ENCODE assay signal across 8 cellular contexts in genomic region chr12:57006809-57007475, GRCh38. TPM values are rescaled to one million over a fixed set of nuclear protein-coding genes. Genes with fewer than 3 reads are reported as not detected.
DNase-seq lines count a peak whose midpoint lies in the region; ATAC-seq and TF ChIP-seq lines count a peak whose summit lies in the region.

No MANE protein-coding gene starts in this region.

- H3K36me3 Mint-ChIP-seq in activated naive CD4-positive, alpha-beta T cell treated with anti-CD3 and anti-CD28 coated beads, Interleukin-2, amount 50 U/mL, for 72 hours, result peaks cover 21 to 22% of the 10 kb centered on the region in 2 donors

- H3K27me3 ChIP-seq in lower lobe of right lung (ENCODE audit: low read depth) (no peaks in the 10 kb centered on the region), upper lobe of left lung (no peaks in the 10 kb centered on the region)

- H3K9me3 ChIP-seq in lower lobe of right lung (no peaks in the 10 kb centered on the region), upper lobe of left lung (no peaks in the 10 kb centered on the region)

- H3K4me1 ChIP-seq in lower lobe of right lung, result peaks cover 21% of the 10 kb centered on the region
- H3K4me1 ChIP-seq in upper lobe of left lung, result peaks cover 16 to 35% (median 23%) of the 10 kb centered on the region in 4 donors

- H3K9me3 Mint-ChIP-seq in activated naive CD4-positive, alpha-beta T cell treated with anti-CD3 and anti-CD28 coated beads, Interleukin-2, amount 50 U/mL, for 72 hours, result no peaks in the 10 kb centered on the region

- peak overlapping the region; percentile 73 to 77 for H3K27ac Mint-ChIP-seq in activated naive CD4-positive, alpha-beta T cell treated with anti-CD3 and anti-CD28 coated beads, Interleukin-2, amount 50 U/mL, for 72 hours

- H3K36me3 ChIP-seq in lower lobe of right lung (peaks cover 28% of the 10 kb centered on the region), upper lobe of left lung (peaks cover 18 to 26% (median 25%) of the 10 kb centered on the region in 4 donors)

- intact Hi-C loops in Right ventricle myocardium superior (cut with DNase I), result no loop called here
- intact Hi-C loops in Right ventricle myocardium inferior (cut with DNase I), result loop anchor here (5.0 kb wide), 1 partner anchor 105 kb away; the partner anchor contains the start of gene STAT6
- intact Hi-C loops in lower lobe of right lung (cut with DNase I), result no loop called here

- no peak for TF ChIP-seq POLR2A in upper lobe of left lung (IDR thresholded peaks at IDR 0.05)

- H3K4me3 ChIP-seq in lower lobe of right lung (peak overlapping the region; percentile 75), upper lobe of left lung (peak overlapping the region in 3 of 4 donors; percentile 86 to 98 (median 96))

- TF ChIP-seq CTCF in lower lobe of right lung (IDR thresholded peaks at IDR 0.05) (no peak), upper lobe of left lung (IDR thresholded peaks at IDR 0.05) (peak in 1 of 6 experiments; percentile 9)

- WGBS in upper lobe of left lung, 2 donors, result 49 to 52% methylated on average over 10 of the region's 10 CpGs

- ATAC-seq in Right ventricle myocardium superior (ENCODE audit: poor library complexity) (peak; percentile 4), Right ventricle myocardium inferior (no peak), lower lobe of right lung (no peak), upper lobe of left lung (ENCODE audit: low FRiP score in 2 of 2) (no peak), GM18868 (IDR thresholded peaks at IDR 0.05; ENCODE audit: unreplicated experiment) (no peak)
- ATAC-seq in activated naive CD4-positive, alpha-beta T cell treated with anti-CD3 and anti-CD28 coated beads, Interleukin-2, amount 50 U/mL, for 72 hours, result peak in 1 of 2 donors; percentile 4

- H3K27ac ChIP-seq in lower lobe of right lung, result peak overlapping the region; percentile 39
- H3K27ac ChIP-seq in upper lobe of left lung, result peak overlapping the region; percentile 4 to 92 (median 22)

- DNase-seq in Right ventricle myocardium superior (no peak), Right ventricle myocardium inferior (ENCODE audit: missing footprints) (no peak), lower lobe of right lung (no peak), upper lobe of left lung (no peak), hippocampal formation (lab: John Stamatoyannopoulos, UW) (no peak), OCI-M1 (lab: John Stamatoyannopoulos, UW) (no peak)
- no peak for DNase-seq in activated naive CD4-positive, alpha-beta T cell treated with anti-CD3 and anti-CD28 coated beads, Interleukin-2, amount 50 U/mL, for 72 hours (ENCODE audit: low spot score in 2 of 2)

- TF ChIP-seq EP300 in upper lobe of left lung (IDR thresholded peaks at IDR 0.05), result no peak

RNA-seq across cellular contexts. Expression of gene ZBTB39, which starts 0.6 kb away (rescaled TPM):
- total RNA-seq in Right ventricle myocardium superior (3.0 TPM), Right ventricle myocardium inferior (3.3 TPM), lower lobe of right lung (6.8 TPM), upper lobe of left lung (1 to 10 TPM; 3.2 to 9.4 (median 6.2) TPM)
- 1 to 10 TPM; 5.1 to 6.1 TPM for total RNA-seq in activated naive CD4-positive, alpha-beta T cell treated with anti-CD3 and anti-CD28 coated beads, Interleukin-2, amount 50 U/mL, for 72 hours

RNA-seq across cellular contexts. Expression of gene TAC3, which starts 9.4 kb away (rescaled TPM):
- not detected for total RNA-seq in Right ventricle myocardium superior
- not detected for total RNA-seq in Right ventricle myocardium inferior
- 1 to 10 TPM in 1 of 2 donors, under 1 TPM in 1; 0.50 to 1.7 TPM for total RNA-seq in activated naive CD4-positive, alpha-beta T cell treated with anti-CD3 and anti-CD28 coated beads, Interleukin-2, amount 50 U/mL, for 72 hours
- total RNA-seq in lower lobe of right lung, result not detected
- not detected for total RNA-seq in upper lobe of left lung

RNA-seq across cellular contexts. Expression of gene MYO1A, which starts 43.0 kb away (rescaled TPM):
- total RNA-seq in Right ventricle myocardium superior (0.08 TPM), Right ventricle myocardium inferior (not detected), lower lobe of right lung (2.9 TPM), upper lobe of left lung (1 to 10 TPM in 2 of 6 donors, under 1 TPM in 3, not detected in 1; under 0.01 to 6.2 (median 0.67) TPM)
- 1 to 10 TPM; 3.3 to 4.7 TPM for total RNA-seq in activated naive CD4-positive, alpha-beta T cell treated with anti-CD3 and anti-CD28 coated beads, Interleukin-2, amount 50 U/mL, for 72 hours

RNA-seq across cellular contexts. Expression of gene RDH16, which starts 49.5 kb away (rescaled TPM):
- total RNA-seq in Right ventricle myocardium superior (0.24 TPM), Right ventricle myocardium inferior (not detected), lower lobe of right lung (0.53 TPM), upper lobe of left lung (under 1 TPM in 5 of 6 donors, not detected in 1; 0.46 to 0.98 (median 0.54) TPM)
- total RNA-seq in activated naive CD4-positive, alpha-beta T cell treated with anti-CD3 and anti-CD28 coated beads, Interleukin-2, amount 50 U/mL, for 72 hours, result under 1 TPM; 0.29 to 0.93 TPM
